2 cellular contexts compared by ENCODE assay signal in genomic region chr7:140661124-140661523, GRCh38.
TF ChIP-seq lines count a peak whose summit lies in the region.

No MANE protein-coding gene starts in this region.

TF ChIP-seq in A549, 52 proteins besides CTCF, POLR2A, EP300 and RAD21 (continued from another document):
- no peak for TF ChIP-seq ELK1 (IDR thresholded peaks at IDR 0.05; ENCODE audit: low read depth, low read length)

TF ChIP-seq in SK-N-SH treated with all-trans-retinoic acid at 6 μM for 48 hours, 23 proteins besides CTCF, POLR2A, EP300 and RAD21 (continued from another document):
- TF ChIP-seq ZFP30 (CRISPR knock-in tag; IDR thresholded peaks at IDR 0.05) (no peak), ESRRG (CRISPR knock-in tag; IDR thresholded peaks at IDR 0.05) (no peak), POU6F1 (CRISPR knock-in tag; IDR thresholded peaks at IDR 0.05; ENCODE audit: borderline replicate concordance, low read depth) (no peak), CSDC2 (CRISPR knock-in tag; IDR thresholded peaks at IDR 0.05) (no peak), TCF4 (CRISPR knock-in tag; IDR thresholded peaks at IDR 0.05; ENCODE audit: borderline replicate concordance) (no peak), ZNF565 (CRISPR knock-in tag; conservative IDR thresholded peaks at IDR 0.05; ENCODE audit: low read depth) (no peak), ISL1 (CRISPR knock-in tag; IDR thresholded peaks at IDR 0.05) (no peak), ARNTL (CRISPR knock-in tag; IDR thresholded peaks at IDR 0.05; ENCODE audit: borderline replicate concordance, low read depth) (no peak), SNAI2 (CRISPR knock-in tag; IDR thresholded peaks at IDR 0.05) (no peak), OSR1 (CRISPR knock-in tag; IDR thresholded peaks at IDR 0.05) (no peak), ZNF70 (CRISPR knock-in tag; IDR thresholded peaks at IDR 0.05) (no peak), TSHZ2 (CRISPR knock-in tag; IDR thresholded peaks at IDR 0.05) (no peak), ZC3H10 (CRISPR knock-in tag; IDR thresholded peaks at IDR 0.05) (no peak), PATZ1 (CRISPR knock-in tag; IDR thresholded peaks at IDR 0.05; ENCODE audit: borderline replicate concordance) (no peak), GLIS3 (CRISPR knock-in tag; IDR thresholded peaks at IDR 0.05) (no peak), ZNF8 (CRISPR knock-in tag; IDR thresholded peaks at IDR 0.05) (no peak), ZFP3 (CRISPR knock-in tag; IDR thresholded peaks at IDR 0.05) (no peak)
